Comparison of ENCODE assay signal across 1 cellular context in genomic region chr20:37526238-37526838, GRCh38.
TF ChIP-seq lines count a peak whose summit lies in the region.

No MANE protein-coding gene starts in this region.

TF ChIP-seq in K562, 482 proteins besides CTCF, POLR2A, EP300 and RAD21 (continued from another document):
- no peak for TF ChIP-seq CREB3L1 (IDR thresholded peaks at IDR 0.05; ENCODE audit: borderline replicate concordance, low read depth)
- TF ChIP-seq ZNF212 (CRISPR knock-in tag; IDR thresholded peaks at IDR 0.05): no peak
- no peak for TF ChIP-seq PATZ1 (CRISPR knock-in tag; IDR thresholded peaks at IDR 0.05; ENCODE audit: borderline replicate concordance)
- TF ChIP-seq DLX4 (CRISPR knock-in tag; IDR thresholded peaks at IDR 0.05): no peak
- no peak for TF ChIP-seq ZNF707 (CRISPR knock-in tag; conservative IDR thresholded peaks at IDR 0.05)
- peak in 1 of 3 experiments; percentile 70; a peak in 2 of 6 replicates for TF ChIP-seq ZBTB11 (CRISPR knock-in tag; IDR thresholded peaks at IDR 0.05)
- TF ChIP-seq ZNF232 (CRISPR knock-in tag; IDR thresholded peaks at IDR 0.05): no peak
- TF ChIP-seq MBD2 (IDR thresholded peaks at IDR 0.05; ENCODE audit: borderline replicate concordance, low read depth): no peak
- TF ChIP-seq ATF7 (IDR thresholded peaks at IDR 0.05): no peak
- TF ChIP-seq TFE3 (CRISPR knock-in tag; IDR thresholded peaks at IDR 0.05): no peak
- TF ChIP-seq U2AF1 (optimal IDR thresholded peaks at IDR 0.05; ENCODE audit: low read depth, low read length): no peak
- TF ChIP-seq, protein P1, sequence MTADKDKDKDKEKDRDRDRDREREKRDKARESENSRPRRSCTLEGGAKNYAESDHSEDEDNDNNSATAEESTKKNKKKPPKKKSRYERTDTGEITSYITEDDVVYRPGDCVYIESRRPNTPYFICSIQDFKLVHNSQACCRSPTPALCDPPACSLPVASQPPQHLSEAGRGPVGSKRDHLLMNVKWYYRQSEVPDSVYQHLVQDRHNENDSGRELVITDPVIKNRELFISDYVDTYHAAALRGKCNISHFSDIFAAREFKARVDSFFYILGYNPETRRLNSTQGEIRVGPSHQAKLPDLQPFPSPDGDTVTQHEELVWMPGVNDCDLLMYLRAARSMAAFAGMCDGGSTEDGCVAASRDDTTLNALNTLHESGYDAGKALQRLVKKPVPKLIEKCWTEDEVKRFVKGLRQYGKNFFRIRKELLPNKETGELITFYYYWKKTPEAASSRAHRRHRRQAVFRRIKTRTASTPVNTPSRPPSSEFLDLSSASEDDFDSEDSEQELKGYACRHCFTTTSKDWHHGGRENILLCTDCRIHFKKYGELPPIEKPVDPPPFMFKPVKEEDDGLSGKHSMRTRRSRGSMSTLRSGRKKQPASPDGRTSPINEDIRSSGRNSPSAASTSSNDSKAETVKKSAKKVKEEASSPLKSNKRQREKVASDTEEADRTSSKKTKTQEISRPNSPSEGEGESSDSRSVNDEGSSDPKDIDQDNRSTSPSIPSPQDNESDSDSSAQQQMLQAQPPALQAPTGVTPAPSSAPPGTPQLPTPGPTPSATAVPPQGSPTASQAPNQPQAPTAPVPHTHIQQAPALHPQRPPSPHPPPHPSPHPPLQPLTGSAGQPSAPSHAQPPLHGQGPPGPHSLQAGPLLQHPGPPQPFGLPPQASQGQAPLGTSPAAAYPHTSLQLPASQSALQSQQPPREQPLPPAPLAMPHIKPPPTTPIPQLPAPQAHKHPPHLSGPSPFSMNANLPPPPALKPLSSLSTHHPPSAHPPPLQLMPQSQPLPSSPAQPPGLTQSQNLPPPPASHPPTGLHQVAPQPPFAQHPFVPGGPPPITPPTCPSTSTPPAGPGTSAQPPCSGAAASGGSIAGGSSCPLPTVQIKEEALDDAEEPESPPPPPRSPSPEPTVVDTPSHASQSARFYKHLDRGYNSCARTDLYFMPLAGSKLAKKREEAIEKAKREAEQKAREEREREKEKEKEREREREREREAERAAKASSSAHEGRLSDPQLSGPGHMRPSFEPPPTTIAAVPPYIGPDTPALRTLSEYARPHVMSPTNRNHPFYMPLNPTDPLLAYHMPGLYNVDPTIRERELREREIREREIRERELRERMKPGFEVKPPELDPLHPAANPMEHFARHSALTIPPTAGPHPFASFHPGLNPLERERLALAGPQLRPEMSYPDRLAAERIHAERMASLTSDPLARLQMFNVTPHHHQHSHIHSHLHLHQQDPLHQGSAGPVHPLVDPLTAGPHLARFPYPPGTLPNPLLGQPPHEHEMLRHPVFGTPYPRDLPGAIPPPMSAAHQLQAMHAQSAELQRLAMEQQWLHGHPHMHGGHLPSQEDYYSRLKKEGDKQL (CRISPR knock-in tag; IDR thresholded peaks at IDR 0.05; ENCODE audit: borderline replicate concordance): no peak
- no peak for TF ChIP-seq TCF7 (IDR thresholded peaks at IDR 0.05; ENCODE audit: borderline replicate concordance)
- TF ChIP-seq POLR3A (IDR thresholded peaks at IDR 0.05; ENCODE audit: borderline replicate concordance, extremely low read depth, insufficient read depth, insufficient read length): no peak
- peak; percentile 99 for TF ChIP-seq KDM1A (IDR thresholded peaks at IDR 0.05)
- TF ChIP-seq, protein P2, sequence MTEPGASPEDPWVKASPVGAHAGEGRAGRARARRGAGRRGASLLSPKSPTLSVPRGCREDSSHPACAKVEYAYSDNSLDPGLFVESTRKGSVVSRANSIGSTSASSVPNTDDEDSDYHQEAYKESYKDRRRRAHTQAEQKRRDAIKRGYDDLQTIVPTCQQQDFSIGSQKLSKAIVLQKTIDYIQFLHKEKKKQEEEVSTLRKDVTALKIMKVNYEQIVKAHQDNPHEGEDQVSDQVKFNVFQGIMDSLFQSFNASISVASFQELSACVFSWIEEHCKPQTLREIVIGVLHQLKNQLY (CRISPR knock-in tag; conservative IDR thresholded peaks at IDR 0.05): no peak
- TF ChIP-seq MYBL2 (IDR thresholded peaks at IDR 0.05; ENCODE audit: low read depth): no peak
- TF ChIP-seq MYBL2 (CRISPR knock-in tag; IDR thresholded peaks at IDR 0.05; ENCODE audit: borderline replicate concordance): no peak
- TF ChIP-seq, protein P3, sequence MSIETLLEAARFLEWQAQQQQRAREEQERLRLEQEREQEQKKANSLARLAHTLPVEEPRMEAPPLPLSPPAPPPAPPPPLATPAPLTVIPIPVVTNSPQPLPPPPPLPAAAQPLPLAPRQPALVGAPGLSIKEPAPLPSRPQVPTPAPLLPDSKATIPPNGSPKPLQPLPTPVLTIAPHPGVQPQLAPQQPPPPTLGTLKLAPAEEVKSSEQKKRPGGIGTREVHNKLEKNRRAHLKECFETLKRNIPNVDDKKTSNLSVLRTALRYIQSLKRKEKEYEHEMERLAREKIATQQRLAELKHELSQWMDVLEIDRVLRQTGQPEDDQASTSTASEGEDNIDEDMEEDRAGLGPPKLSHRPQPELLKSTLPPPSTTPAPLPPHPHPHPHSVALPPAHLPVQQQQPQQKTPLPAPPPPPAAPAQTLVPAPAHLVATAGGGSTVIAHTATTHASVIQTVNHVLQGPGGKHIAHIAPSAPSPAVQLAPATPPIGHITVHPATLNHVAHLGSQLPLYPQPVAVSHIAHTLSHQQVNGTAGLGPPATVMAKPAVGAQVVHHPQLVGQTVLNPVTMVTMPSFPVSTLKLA (conservative IDR thresholded peaks at IDR 0.05): peak; percentile 74 to 87
- TF ChIP-seq ZNF23 (CRISPR knock-in tag; IDR thresholded peaks at IDR 0.05): no peak
- no peak for TF ChIP-seq STAT5B (CRISPR knock-in tag; IDR thresholded peaks at IDR 0.05)
- no peak for TF ChIP-seq COPS2 (conservative IDR thresholded peaks at IDR 0.05)
- no peak for TF ChIP-seq ZBTB7A (IDR thresholded peaks at IDR 0.05; ENCODE audit: borderline replicate concordance, control insufficient read depth, low read depth, low read length)
- no peak for TF ChIP-seq MIER1 (IDR thresholded peaks at IDR 0.05; ENCODE audit: low read depth)
